ENCODE assay signal across 24 cellular contexts in the genomic region with DNA sequence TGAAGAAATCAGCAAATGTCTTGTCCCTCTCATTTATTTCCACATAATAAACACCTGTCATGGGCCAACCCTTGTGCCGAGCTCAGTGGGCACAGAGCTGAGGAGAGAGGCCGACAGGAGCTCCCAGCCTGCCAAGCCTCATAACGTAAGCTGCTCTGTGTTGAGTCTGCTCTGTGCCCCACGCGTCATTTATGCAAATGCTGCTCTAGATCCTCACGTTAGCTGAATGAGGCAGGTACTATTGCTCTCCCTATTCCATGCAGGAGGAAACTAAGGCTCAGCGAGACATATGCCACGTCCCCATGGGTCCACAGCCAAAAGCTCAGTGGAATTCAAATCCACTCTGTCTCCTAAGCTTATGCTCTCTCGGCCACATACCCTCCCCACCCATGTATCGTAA. TPM values are rescaled to one million over a fixed set of nuclear protein-coding genes. Genes with fewer than 3 reads are reported as not detected.
"Had no signal": no experiment of that assay in that cellular context is flagged by ENCODE, and none has a peak within 500 bp of the region (broad histone marks: within the 10 kb centered on the region; RNA-seq: fewer than 3 reads in every experiment).

No MANE protein-coding gene starts in this region.

- H3K27me3 ChIP-seq: brain microvascular endothelial cell, cardiac muscle cell, Peyer's patch had no signal

- H3K9me3 ChIP-seq: Peyer's patch had no signal

- H3K27ac ChIP-seq: brain microvascular endothelial cell, cardiac muscle cell, KMS-11 had no signal

- DNase-seq: activated CD4-positive, alpha-beta T cell treated with anti-CD3 and anti-CD28 coated beads for 48 hours; activated CD4-positive, alpha-beta T cell treated with anti-CD3 and anti-CD28 coated beads, Interleukin-2, amount 50 U/mL, for 4 hours; activated CD4-positive, CD25-positive, alpha-beta regulatory T cell treated with anti-CD3 and anti-CD28 coated beads, Interleukin-2, amount 50 U/mL, for 72 hours; activated CD8-positive, alpha-beta memory T cell treated with anti-CD3 and anti-CD28 coated beads, Interleukin-2, amount 50 U/mL, for 48 hours; activated CD8-positive, alpha-beta T cell treated with anti-CD3 and anti-CD28 coated beads, Interleukin-2, amount 10 ng/mL, durations not matched to agents 7 days and 5 days; activated naive CD4-positive, alpha-beta T cell treated with Interleukin-2 at 50 U/mL for 16 hours; activated T-cell treated with anti-CD3 and anti-CD28 coated beads, Interleukin-2, amount 50 U/mL, for 1 hour; amygdala; brain microvascular endothelial cell; NCI-H1092; NCI-H1417 treated with DMSO at 0.1 percent for 48 hours; NCI-H1694; NCI-H2029; NCI-H2107; NCI-H2171 treated with DMSO at 0.1 percent for 48 hours; NCI-H226; NCI-H510A; Peyer's patch; SHP77 treated with DMSO at 0.1 percent for 48 hours had no signal

- H3K9me3 Mint-ChIP-seq: activated naive CD4-positive, alpha-beta T cell treated with anti-CD3 and anti-CD28 coated beads, Interleukin-2, amount 50 U/mL, for 72 hours; T-helper 1 cell treated with Interleukin-12 subunit alpha and Interleukin-12 subunit beta and Interleukin-4 antibody, amounts not matched to agents 30 μg/mL and 1 μg/mL, for 36 hours had no signal

- H3K4me3 Mint-ChIP-seq: activated CD8-positive, alpha-beta T cell treated with anti-CD3 and anti-CD28 coated beads, Interleukin-2, amount 10 ng/mL, durations not matched to agents 7 days and 5 days; T-helper 1 cell treated with Interleukin-12 subunit alpha and Interleukin-12 subunit beta and Interleukin-4 antibody, amounts not matched to agents 30 μg/mL and 1 μg/mL, for 36 hours had no signal

- ATAC-seq: activated CD8-positive, alpha-beta T cell treated with anti-CD3 and anti-CD28 coated beads, Interleukin-2, amount 10 ng/mL, durations not matched to agents 7 days and 5 days; activated naive CD4-positive, alpha-beta T cell treated with anti-CD3 and anti-CD28 coated beads, Interleukin-2, amount 50 U/mL, for 72 hours had no signal

- H3K4me3 ChIP-seq: cardiac muscle cell, Peyer's patch had no signal

- H3K9ac ChIP-seq: KMS-11 had no signal

- H3K4me1 ChIP-seq: Peyer's patch had no signal

- H3K27ac Mint-ChIP-seq: activated CD8-positive, alpha-beta T cell treated with anti-CD3 and anti-CD28 coated beads, Interleukin-2, amount 10 ng/mL, durations not matched to agents 7 days and 5 days; T-helper 1 cell treated with Interleukin-12 subunit alpha and Interleukin-12 subunit beta and Interleukin-4 antibody, amounts not matched to agents 30 μg/mL and 1 μg/mL, for 36 hours had no signal

RNA-seq across cellular contexts. Expression of gene EFCAB12, which starts 41.5 kb away (rescaled TPM):
- total RNA-seq: MCF 10A had no signal
